8 cellular contexts compared by ENCODE assay signal in the genomic region with DNA sequence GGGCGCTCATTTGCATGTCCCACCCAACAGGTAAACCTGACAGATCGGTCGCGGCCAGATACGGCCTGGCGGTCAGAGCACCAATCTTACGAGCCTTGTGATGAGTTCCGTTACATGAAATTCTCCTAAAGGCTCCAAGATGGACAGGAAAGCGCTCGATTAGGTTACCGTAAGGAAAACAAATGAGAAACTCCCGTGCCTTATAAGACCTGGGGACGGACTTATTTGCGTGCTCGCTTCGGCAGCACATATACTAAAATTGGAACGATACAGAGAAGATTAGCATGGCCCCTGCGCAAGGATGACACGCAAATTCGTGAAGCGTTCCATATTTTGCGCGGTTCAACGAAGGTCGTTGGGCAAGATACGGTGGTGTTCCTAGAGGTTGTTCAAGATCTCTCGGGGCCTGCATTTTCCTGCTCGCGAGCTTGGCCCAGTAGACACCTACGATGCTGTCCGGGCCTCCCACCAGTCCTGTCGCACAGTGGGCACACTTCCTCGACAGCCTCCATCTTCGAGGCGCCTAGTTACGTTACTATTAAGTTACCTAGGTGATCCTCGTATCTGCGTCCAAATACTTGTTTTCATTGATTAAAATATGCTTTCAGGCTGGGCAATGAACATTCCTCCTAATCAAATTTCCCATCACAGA. TPM values are rescaled to one million over a fixed set of nuclear protein-coding genes. Genes with fewer than 3 reads are reported as not detected.
DNase-seq lines count a peak whose midpoint lies in the region; ATAC-seq and TF ChIP-seq lines count a peak whose summit lies in the region.

Gene RNU6-7 (plus strand): TSS at position 230 of the 652 bp plus-strand sequence.

- H3K36me3 ChIP-seq in mucosa of stomach (ENCODE audit: control insufficient read depth, insufficient read depth, low read length) = no peaks in the 10 kb centered on the region
- no peaks in the 10 kb centered on the region for H3K36me3 ChIP-seq in thoracic aorta

- peak within 1 kb of the TSS; percentile 60 to 70 for H3K27ac ChIP-seq in thoracic aorta

- H3K27me3 ChIP-seq in mucosa of stomach (ENCODE audit: control insufficient read depth, insufficient read depth, low read length) = peaks cover 20% of the 10 kb centered on the region
- no peaks in the 10 kb centered on the region for H3K27me3 ChIP-seq in thoracic aorta (replicated peaks; ENCODE audit: insufficient read depth)

- no peaks in the 10 kb centered on the region for H3K9me3 ChIP-seq in mucosa of stomach (ENCODE audit: control insufficient read depth, low read length)
- H3K9me3 ChIP-seq in thoracic aorta = no peaks in the 10 kb centered on the region

- no peak for TF ChIP-seq CTCF in thoracic aorta (IDR thresholded peaks at IDR 0.05)

- peak within 1 kb of the TSS; percentile 67 for H3K9ac ChIP-seq in mucosa of stomach (ENCODE audit: low read length)

- H3K4me3 ChIP-seq in mucosa of stomach (ENCODE audit: low read length) = peak within 1 kb of the TSS; percentile 69
- H3K4me3 ChIP-seq in thoracic aorta = peak within 1 kb of the TSS; percentile 82

- H3K4me1 ChIP-seq in mucosa of stomach (ENCODE audit: control insufficient read depth, insufficient read depth, low read length) (peaks cover 11% of the 10 kb centered on the region), thoracic aorta (ENCODE audit: control insufficient read depth in 1 of 2, low read depth in 2 of 2) (peaks cover 0 to 4% of the 10 kb centered on the region in 2 donors)

- ATAC-seq in thoracic aorta (ENCODE audit: insufficient number of reproducible peaks, low FRiP score, low read depth) (peak; percentile 13), HG02870 (IDR thresholded peaks at IDR 0.05; ENCODE audit: unreplicated experiment) (no peak)

- DNase-seq in D341Med (ENCODE audit: low spot score) = peak; percentile 45
- DNase-seq in NCI-H128 (lab: John Stamatoyannopoulos, UW; ENCODE audit: unreplicated experiment) = peak; percentile 57
- peak; percentile 25 for DNase-seq in UCSD-AML1 (lab: John Stamatoyannopoulos, UW; ENCODE audit: unreplicated experiment)
- peak; percentile 4 for DNase-seq in effector CD4-positive, alpha-beta T cell
- no peak for DNase-seq in thoracic aorta (ENCODE audit: low spot score)
- DNase-seq in cerebellar nuclear complex (lab: John Stamatoyannopoulos, UW) = no peak

RNA-seq across cellular contexts. Expression of gene RNU6-7, which starts in this region (rescaled TPM):
- total RNA-seq in thoracic aorta = not detected

Comparison
In these comparisons a context has a peak if more than half of its experiments do, and no peak if none do; other contexts are left out.
1. Peak in ATAC-seq, H3K4me3 ChIP-seq and H3K27ac ChIP-seq in thoracic aorta; RNA of the gene not detected or under 1 TPM.
2. DNase-seq: peak in D341Med (single experiment), NCI-H128 (single experiment), UCSD-AML1 (single experiment) and effector CD4-positive, alpha-beta T cell (single experiment); none in thoracic aorta (single experiment) and cerebellar nuclear complex (0 of 2).